6 cellular contexts compared by ENCODE assay signal in the genomic region with DNA sequence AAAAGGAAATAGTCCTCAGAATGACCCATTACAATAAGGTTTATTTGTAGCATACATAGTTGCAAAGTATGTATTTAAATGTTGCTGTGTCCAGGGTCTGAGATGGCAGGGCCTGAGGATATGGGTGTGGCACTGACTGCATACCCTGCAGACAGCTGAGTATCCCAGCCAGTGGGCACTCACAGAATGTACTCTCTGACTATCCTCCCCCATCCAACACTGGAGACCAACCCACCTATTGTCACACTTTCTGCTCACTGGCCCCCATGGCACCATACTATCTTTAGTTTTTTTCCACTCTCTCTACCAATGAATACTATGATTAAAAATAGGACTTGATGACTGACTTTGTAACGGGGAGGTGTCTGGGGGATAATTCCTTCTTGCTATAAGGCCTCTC.
"Had no signal": no experiment of that assay in that cellular context is flagged by ENCODE, and none has a peak within 500 bp of the region (broad histone marks: within the 10 kb centered on the region; RNA-seq: fewer than 3 reads in every experiment).

No MANE protein-coding gene starts in this region.

- H3K9me3 Mint-ChIP-seq: GM23338, H9 had no signal

- H3K27ac ChIP-seq: HL-60 had no signal

- H3K27ac Mint-ChIP-seq: GM23338, H9, IgD-negative memory B cell had no signal

- H3K36me3 Mint-ChIP-seq: IgD-negative memory B cell had no signal

- H3K4me3 ChIP-seq: GM23338 had no signal

- H3K4me3 Mint-ChIP-seq: GM23338, H9, IgD-negative memory B cell had no signal

- DNase-seq: H9, HCEC 1CT, KBM-7 had no signal

- H3K4me2 ChIP-seq: GM23338 had no signal

- H2AFZ ChIP-seq: GM23338 had no signal

- H3K27me3 Mint-ChIP-seq: IgD-negative memory B cell had no signal

- H3K4me1 Mint-ChIP-seq: IgD-negative memory B cell had no signal
